Comparison of ENCODE assay signal across 8 cellular contexts in genomic region chr20:63699466-63700198, GRCh38. TPM values are rescaled to one million over a fixed set of nuclear protein-coding genes. Genes with fewer than 3 reads are reported as not detected.
DNase-seq lines count a peak whose midpoint lies in the region; ATAC-seq and TF ChIP-seq lines count a peak whose summit lies in the region.

No MANE protein-coding gene starts in this region.

- H3K27me3 ChIP-seq in BLaER1 (no peaks in the 10 kb centered on the region), PC-3 (ENCODE audit: low read length) (no peaks in the 10 kb centered on the region), duodenal mucosa (ENCODE audit: control insufficient read depth in 1 of 2, insufficient read depth in 2 of 2, low read length in 2 of 2) (no peaks in the 10 kb centered on the region)

- no peaks in the 10 kb centered on the region for H3K9me2 ChIP-seq in PC-3 (replicated peaks; ENCODE audit: low read length)

- no peak for TF ChIP-seq CTCF in PC-3 (conservative IDR thresholded peaks at IDR 0.05; ENCODE audit: low read depth, low read length)
- no peak for TF ChIP-seq CTCF in omental fat pad (IDR thresholded peaks at IDR 0.05)

- H3K9me3 ChIP-seq in BLaER1 (no peaks in the 10 kb centered on the region), PC-3 (ENCODE audit: low read length) (no peaks in the 10 kb centered on the region), duodenal mucosa (ENCODE audit: control insufficient read depth in 1 of 2, low read length in 2 of 2) (no peaks in the 10 kb centered on the region)

- DNase-seq in PC-3 (no peak), omental fat pad (ENCODE audit: low spot score) (peak; percentile 22), NCI-H2196 (lab: John Stamatoyannopoulos, UW; ENCODE audit: unreplicated experiment) (no peak)

- H3K4me1 ChIP-seq in BLaER1 = peaks cover 55% of the 10 kb centered on the region
- peaks cover 39% of the 10 kb centered on the region for H3K4me1 ChIP-seq in PC-3 (ENCODE audit: insufficient read depth, low read length)
- H3K4me1 ChIP-seq in duodenal mucosa (ENCODE audit: control insufficient read depth in 1 of 2, insufficient read depth in 2 of 2, low read length in 2 of 2) = peaks cover 17 to 30% of the 10 kb centered on the region in 2 donors

- H3K27ac ChIP-seq in BLaER1 = peak overlapping the region; percentile 58
- H3K27ac ChIP-seq in PC-3 (ENCODE audit: low read length) = peak overlapping the region; percentile 95
- peak overlapping the region; percentile 32 for H3K27ac ChIP-seq in duodenal mucosa (ENCODE audit: low read depth, low read length)

- H3K4me3 ChIP-seq in BLaER1 = no peak overlapping the region
- H3K4me3 ChIP-seq in PC-3 (ENCODE audit: low read length) = no peak overlapping the region
- H3K4me3 ChIP-seq in duodenal mucosa (ENCODE audit: low read depth in 1 of 2, low read length in 2 of 2) = no peak overlapping the region

- 0 out of 2 replicates have a peak overlapping the region, but pooled peaks have one; percentile 48 for H2AFZ ChIP-seq in PC-3 (ENCODE audit: low read length)

- ATAC-seq in PC-3 = peak; percentile 12; the same call in 1 of the 2 replicates
- no peak for ATAC-seq in omental fat pad (ENCODE audit: low FRiP score)
- ATAC-seq in HG02678 (IDR thresholded peaks at IDR 0.05; ENCODE audit: unreplicated experiment) = no peak
- no peak for ATAC-seq in HG03460 (IDR thresholded peaks at IDR 0.05; ENCODE audit: unreplicated experiment)
- ATAC-seq in GM19397 (IDR thresholded peaks at IDR 0.05; ENCODE audit: unreplicated experiment) = no peak

- POLR2A ChIA-PET in PC-3 (lab: Charles Lee; ENCODE audit: unreplicated experiment) = interaction anchor here (0.6 to 1.1 kb wide), 2 partner anchors 17 to 176 kb away, joined by 3 read pairs; no protein-coding TSS in a partner anchor

- 0 out of 2 replicates have a peak, but pooled peaks cover 8% of the 10 kb centered on the region for H3K79me2 ChIP-seq in PC-3 (ENCODE audit: low read length)

- H3K4me2 ChIP-seq in BLaER1 (peak overlapping the region; percentile 34), PC-3 (ENCODE audit: low read length) (peak overlapping the region; percentile 89)

- H3K9ac ChIP-seq in BLaER1 (0 out of 2 replicates have a peak overlapping the region, but pooled peaks have one; percentile 38), PC-3 (ENCODE audit: low read length) (peak overlapping the region; percentile 79), duodenal mucosa (ENCODE audit: low read depth in 1 of 2, low read length in 2 of 2) (no peak overlapping the region)

- TSS peak; percentile 14 for BruUV-seq in PC-3 (replicated peaks; lab: Mats Ljungman, UMichigan)

- H4K20me1 ChIP-seq in BLaER1 (peaks cover 71% of the 10 kb centered on the region), PC-3 (ENCODE audit: low read length) (no peaks in the 10 kb centered on the region)

- intact Hi-C loops in PC-3 (cut with micrococcal nuclease) = no loop called here

- CTCF ChIA-PET in PC-3 (lab: Charles Lee) = no interaction called here

- H3K36me3 ChIP-seq in BLaER1 (peaks cover 65% of the 10 kb centered on the region), PC-3 (ENCODE audit: low read depth, low read length) (peaks cover 10% of the 10 kb centered on the region; the same call in 1 of the 2 replicates), duodenal mucosa (ENCODE audit: control insufficient read depth in 1 of 2, insufficient read depth in 2 of 2, low read length in 2 of 2) (peaks cover 7 to 13% of the 10 kb centered on the region in 2 donors)

- H3F3A ChIP-seq in PC-3 (ENCODE audit: low read length, unreplicated experiment) = no peaks in the 10 kb centered on the region

RNA-seq across cellular contexts. Expression of gene TNFRSF6B, which starts 3.2 kb away (rescaled TPM):
- 41.6 and 59.0 TPM in 2 replicates for total RNA-seq in PC-3 (2014; rRNA removed)
- 10 to 100 TPM; 10.5 to 91.9 (median 12.3) TPM for total RNA-seq in omental fat pad

RNA-seq across cellular contexts. Expression of gene ARFRP1, which starts 8.1 kb away (rescaled TPM):
- total RNA-seq in PC-3 (2014; rRNA removed) (71.2 and 73.5 TPM in 2 replicates), omental fat pad (10 to 100 TPM; 25.5 to 44.3 (median 40.9) TPM)

RNA-seq across cellular contexts. Expression of gene ZGPAT, which starts 8.2 kb away (rescaled TPM):
- total RNA-seq in PC-3 (2014; rRNA removed) = 37.9 and 56.8 TPM in 2 replicates
- 10 to 100 TPM; 13.2 to 34.5 (median 20.6) TPM for total RNA-seq in omental fat pad

RNA-seq across cellular contexts. Expression of gene LIME1, which starts 36.8 kb away (rescaled TPM):
- 17.3 and 18.6 TPM in 2 replicates for total RNA-seq in PC-3 (2014; rRNA removed)
- 10 to 100 TPM in 2 of 4 donors, 1 to 10 TPM in 2; 7.4 to 21.1 (median 14.0) TPM for total RNA-seq in omental fat pad

RNA-seq across cellular contexts. Expression of gene SLC2A4RG, which starts 39.9 kb away (rescaled TPM):
- 116 TPM in 2 replicates for total RNA-seq in PC-3 (2014; rRNA removed)
- total RNA-seq in omental fat pad = 10 to 100 TPM; 25.3 to 82.0 (median 40.9) TPM

Comparison
In these comparisons a context has a peak if more than half of its experiments do, and no peak if none do; other contexts are left out.
1. H3K27ac ChIP-seq: peak in every context shown above with its lines; median percentile 95 in PC-3; 58 in BLaER1; 32 in duodenal mucosa.
2. H3K9ac ChIP-seq: peak in BLaER1 (single experiment) and PC-3 (single experiment); none in duodenal mucosa (0 of 2).